ENCODE assay signal across 12 cellular contexts in genomic region chrX:22122510-22122909, GRCh38.
DNase-seq lines count a peak whose midpoint lies in the region; ATAC-seq, FAIRE-seq and TF ChIP-seq lines count a peak whose summit lies in the region.
"Had no signal": no experiment of that assay in that cellular context is flagged by ENCODE, and none has a peak within 500 bp of the region (broad histone marks: within the 10 kb centered on the region; RNA-seq: fewer than 3 reads in every experiment).

No MANE protein-coding gene starts in this region.

- intact Hi-C loops in K562 (cut with micrococcal nuclease), result no loop called here
- intact Hi-C loops in colonic mucosa (cut with DNase I), result no loop called here

- POLR2A ChIA-PET in AG04450 (lab: Yijun Ruan, JAX) (no interaction called here), K562 (lab: Yijun Ruan, JAX) (no interaction called here)

- no TSS peak for BruUV-seq in K562 (replicated peaks; lab: Mats Ljungman, UMichigan)

- H2AFZ ChIP-seq in K562 (ENCODE audit: low read depth, low read length), result no peak overlapping the region

- H3K27me3 ChIP-seq in AG04450 (ENCODE audit: control insufficient read depth, insufficient read depth, low read length), result no peaks in the 10 kb centered on the region
- no peaks in the 10 kb centered on the region for H3K27me3 ChIP-seq in K562 (ENCODE audit: control insufficient read depth in 2 of 2, insufficient read depth in 2 of 2, low read length in 2 of 2)
- no peaks in the 10 kb centered on the region for H3K27me3 ChIP-seq in colonic mucosa
- H3K27me3 ChIP-seq: breast epithelium had no signal

- FAIRE-seq in HTR-8/SVneo (lab: Jason Lieb, UNC) (peak; percentile 65), K562 (lab: Jason Lieb, UNC) (no peak)

- no peaks in the 10 kb centered on the region for H4K20me1 ChIP-seq in K562 (replicated peaks; ENCODE audit: control insufficient read depth, insufficient read depth, low read length)

- TF ChIP-seq EP300 in K562 (IDR thresholded peaks at IDR 0.05; ENCODE audit: low read length), result no peak

- TF ChIP-seq CTCF in AG04450 (IDR thresholded peaks at IDR 0.05; ENCODE audit: low read depth, low read length) (no peak), K562 (IDR thresholded peaks at IDR 0.05 in 2 of 3, conservative IDR thresholded peaks at IDR 0.05 in 1 of 3; ENCODE audit: insufficient read depth in 2 of 3, low read depth in 1 of 3, low read length in 3 of 3) (no peak), colonic mucosa (IDR thresholded peaks at IDR 0.05) (no peak)

- no peak for ATAC-seq in K562
- ATAC-seq in GM19452 (IDR thresholded peaks at IDR 0.05; ENCODE audit: unreplicated experiment), result no peak
- ATAC-seq in GM21390 (IDR thresholded peaks at IDR 0.05; ENCODE audit: unreplicated experiment), result no peak

- H3K9ac ChIP-seq in K562 (ENCODE audit: insufficient read depth in 1 of 2, low read depth in 2 of 2, low read length in 2 of 2), result no peak overlapping the region
- H3K9ac ChIP-seq in colonic mucosa (ENCODE audit: low read depth in 2 of 2, low read length in 2 of 2), result no peak overlapping the region

- H3K27ac ChIP-seq in AG04450 (ENCODE audit: low read depth, low read length), result peak overlapping the region; percentile 11
- H3K27ac ChIP-seq in K562 (ENCODE audit: extremely low read depth, low read depth, low read length), result no peak overlapping the region
- H3K27ac ChIP-seq in substantia nigra (ENCODE audit: low read depth, low read length, poor library complexity, severe bottlenecking), result no peak overlapping the region
- no peak overlapping the region for H3K27ac ChIP-seq in colonic mucosa

- TF ChIP-seq POLR2A in K562 (conservative IDR thresholded peaks at IDR 0.05), result no peak

- no peaks in the 10 kb centered on the region for H3K4me1 ChIP-seq in K562 (replicated peaks in 1 of 2; ENCODE audit: control insufficient read depth in 2 of 2, insufficient read depth in 2 of 2, low read length in 2 of 2)
- H3K4me1 ChIP-seq in colonic mucosa, result no peaks in the 10 kb centered on the region
- H3K4me1 ChIP-seq: breast epithelium had no signal

- 0% methylated on average over 2 of the region's 2 CpGs for WGBS in K562 (ENCODE audit: insufficient coverage, low coverage, missing lambda C conversion rate)

- H3K4me2 ChIP-seq in K562 (ENCODE audit: insufficient read depth, low read length), result no peak overlapping the region

- H3K4me3 ChIP-seq in AG04450 (ENCODE audit: low read depth, low read length) (no peak overlapping the region), K562 (no peak overlapping the region), colonic mucosa (no peak overlapping the region)
- H3K4me3 ChIP-seq: breast epithelium had no signal

- H3K9me1 ChIP-seq in K562 (ENCODE audit: control insufficient read depth, insufficient read depth, low read length), result no peaks in the 10 kb centered on the region

- in situ Hi-C loops in K562 (cut with MboI), result no loop called here

- no peaks in the 10 kb centered on the region for H3K79me2 ChIP-seq in K562 (ENCODE audit: control insufficient read depth, insufficient read depth, low read length)

- no peaks in the 10 kb centered on the region; the same call in 1 of the 2 replicates for H3K9me3 ChIP-seq in AG04450 (ENCODE audit: control insufficient read depth, insufficient read depth, low read length)
- no peaks in the 10 kb centered on the region for H3K9me3 ChIP-seq in K562 (replicated peaks; ENCODE audit: control insufficient read depth, insufficient read depth, low read depth, low read length)
- H3K9me3 ChIP-seq in colonic mucosa, result no peaks in the 10 kb centered on the region
- H3K9me3 ChIP-seq: breast epithelium had no signal

- TF ChIP-seq RAD21 in K562 (CRISPR knock-in tag; conservative IDR thresholded peaks at IDR 0.05 in 1 of 2, IDR thresholded peaks at IDR 0.05 in 1 of 2), result no peak

- CTCF ChIA-PET in AG04450 (lab: Charles Lee) (interaction anchor here (0.7 to 2.8 kb wide), 3 partner anchors 13 to 137 kb away, joined by 4 to 9 read pairs (median 7); no protein-coding TSS in a partner anchor), K562 (lab: Yijun Ruan, JAX; ENCODE audit: low intra/inter-chr PET ratio) (no interaction called here)

- H3K36me3 ChIP-seq in K562 (ENCODE audit: control insufficient read depth, insufficient read depth, low read length) (no peaks in the 10 kb centered on the region), colonic mucosa (no peaks in the 10 kb centered on the region)
- H3K36me3 ChIP-seq: breast epithelium had no signal

- peak; percentile 32 for DNase-seq in AG04450 (ENCODE audit: low read depth, low spot score)
- no peak for DNase-seq in HTR-8/SVneo (ENCODE audit: insufficient read length, low spot score)
- no peak for DNase-seq in K562 (ENCODE audit: extremely low read depth in 1 of 4, low spot score in 3 of 4)
- peak; percentile 59 for DNase-seq in islet precursor cell
- DNase-seq in substantia nigra (lab: John Stamatoyannopoulos, UW), result no peak
- DNase-seq in colonic mucosa, result no peak
- DNase-seq: AML-193, DMS79, NCI-H510A treated with DMSO at 0.1 percent for 48 hours had no signal

TF ChIP-seq in K562, 482 proteins besides CTCF, POLR2A, EP300 and RAD21:
- TF ChIP-seq ZC3H4 (CRISPR knock-in tag; IDR thresholded peaks at IDR 0.05; ENCODE audit: borderline replicate concordance), result no peak
- no peak for TF ChIP-seq TAF7 (tag; IDR thresholded peaks at IDR 0.05)
- TF ChIP-seq STAT5B (CRISPR knock-in tag; IDR thresholded peaks at IDR 0.05), result no peak
- no peak for TF ChIP-seq SMAD2 (IDR thresholded peaks at IDR 0.05; ENCODE audit: low read depth, low read length)
- TF ChIP-seq TAF1 (IDR thresholded peaks at IDR 0.05; ENCODE audit: control insufficient read depth, extremely low read depth, insufficient read depth, low read length, severe bottlenecking), result no peak
- no peak for TF ChIP-seq THAP7 (CRISPR knock-in tag; IDR thresholded peaks at IDR 0.05)
- TF ChIP-seq CEBPG (CRISPR knock-in tag; IDR thresholded peaks at IDR 0.05), result no peak
- peak in 1 of 2 experiments; percentile 50; a peak in 1 of 4 replicates for TF ChIP-seq CEBPG (tag; conservative IDR thresholded peaks at IDR 0.05 in 1 of 2, IDR thresholded peaks at IDR 0.05 in 1 of 2)
- TF ChIP-seq MEIS2 (IDR thresholded peaks at IDR 0.05; ENCODE audit: partially characterized antibody), result peak; percentile 33
- TF ChIP-seq ZSCAN32 (CRISPR knock-in tag; IDR thresholded peaks at IDR 0.05), result no peak
- peak; percentile 30; the same call in 1 of the 2 replicates for TF ChIP-seq PKNOX1 (IDR thresholded peaks at IDR 0.05)
- no peak for TF ChIP-seq ZNF551 (CRISPR knock-in tag; IDR thresholded peaks at IDR 0.05)
- no peak for TF ChIP-seq SRF (CRISPR knock-in tag; IDR thresholded peaks at IDR 0.05)
- TF ChIP-seq, protein P1, sequence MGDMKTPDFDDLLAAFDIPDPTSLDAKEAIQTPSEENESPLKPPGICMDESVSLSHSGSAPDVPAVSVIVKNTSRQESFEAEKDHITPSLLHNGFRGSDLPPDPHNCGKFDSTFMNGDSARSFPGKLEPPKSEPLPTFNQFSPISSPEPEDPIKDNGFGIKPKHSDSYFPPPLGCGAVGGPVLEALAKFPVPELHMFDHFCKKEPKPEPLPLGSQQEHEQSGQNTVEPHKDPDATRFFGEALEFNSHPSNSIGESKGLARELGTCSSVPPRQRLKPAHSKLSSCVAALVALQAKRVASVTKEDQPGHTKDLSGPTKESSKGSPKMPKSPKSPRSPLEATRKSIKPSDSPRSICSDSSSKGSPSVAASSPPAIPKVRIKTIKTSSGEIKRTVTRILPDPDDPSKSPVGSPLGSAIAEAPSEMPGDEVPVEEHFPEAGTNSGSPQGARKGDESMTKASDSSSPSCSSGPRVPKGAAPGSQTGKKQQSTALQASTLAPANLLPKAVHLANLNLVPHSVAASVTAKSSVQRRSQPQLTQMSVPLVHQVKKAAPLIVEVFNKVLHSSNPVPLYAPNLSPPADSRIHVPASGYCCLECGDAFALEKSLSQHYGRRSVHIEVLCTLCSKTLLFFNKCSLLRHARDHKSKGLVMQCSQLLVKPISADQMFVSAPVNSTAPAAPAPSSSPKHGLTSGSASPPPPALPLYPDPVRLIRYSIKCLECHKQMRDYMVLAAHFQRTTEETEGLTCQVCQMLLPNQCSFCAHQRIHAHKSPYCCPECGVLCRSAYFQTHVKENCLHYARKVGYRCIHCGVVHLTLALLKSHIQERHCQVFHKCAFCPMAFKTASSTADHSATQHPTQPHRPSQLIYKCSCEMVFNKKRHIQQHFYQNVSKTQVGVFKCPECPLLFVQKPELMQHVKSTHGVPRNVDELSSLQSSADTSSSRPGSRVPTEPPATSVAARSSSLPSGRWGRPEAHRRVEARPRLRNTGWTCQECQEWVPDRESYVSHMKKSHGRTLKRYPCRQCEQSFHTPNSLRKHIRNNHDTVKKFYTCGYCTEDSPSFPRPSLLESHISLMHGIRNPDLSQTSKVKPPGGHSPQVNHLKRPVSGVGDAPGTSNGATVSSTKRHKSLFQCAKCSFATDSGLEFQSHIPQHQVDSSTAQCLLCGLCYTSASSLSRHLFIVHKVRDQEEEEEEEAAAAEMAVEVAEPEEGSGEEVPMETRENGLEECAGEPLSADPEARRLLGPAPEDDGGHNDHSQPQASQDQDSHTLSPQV (IDR thresholded peaks at IDR 0.05), result no peak

Comparison
In these comparisons a context has a peak if more than half of its experiments do, and no peak if none do; other contexts are left out.
1. DNase-seq: peak in AG04450 (single experiment) and islet precursor cell (single experiment); none in HTR-8/SVneo (single experiment), K562 (0 of 4), substantia nigra (0 of 49) and colonic mucosa (single experiment).